In genomic region chr3:385151-385550, GRCh38 we compare ENCODE assay signal across 24 cellular contexts.
A peak's percentile ranks its signal among the peaks of the same experiment; 100 is the strongest.
DNase-seq lines count a peak whose midpoint lies in the region.
"Had no signal": no experiment of that assay in that cellular context is flagged by ENCODE, and none has a peak within 500 bp of the region (broad histone marks: within the 10 kb centered on the region; RNA-seq: fewer than 3 reads in every experiment).

No MANE protein-coding gene starts in this region.

- H3K9me3 ChIP-seq in mesenchymal stem cell (ENCODE audit: control insufficient read depth, low read length), result no peaks in the 10 kb centered on the region
- H3K9me3 ChIP-seq: heart left ventricle, psoas muscle, SJCRH30, spleen, stomach, upper lobe of left lung had no signal

- no peak overlapping the region for H3K4ac ChIP-seq in mesenchymal stem cell (ENCODE audit: low read depth in 1 of 2, low read length in 2 of 2)

- no peaks in the 10 kb centered on the region for H3K36me3 Mint-ChIP-seq in activated CD4-positive, alpha-beta memory T cell treated with anti-CD3 and anti-CD28 coated beads, Interleukin-2, amount 10 ng/mL, durations not matched to agents 7 days and 5 days (ENCODE audit: low read depth)

- H3K9ac ChIP-seq in mesenchymal stem cell (ENCODE audit: low read length), result no peak overlapping the region

- no peak overlapping the region for H2BK5ac ChIP-seq in mesenchymal stem cell (ENCODE audit: low read depth, low read length, poor library complexity, severe bottlenecking)

- H2AK5ac ChIP-seq in mesenchymal stem cell (ENCODE audit: low read length, severe bottlenecking), result no peak overlapping the region

- H3K9me3 Mint-ChIP-seq in activated CD4-positive, alpha-beta memory T cell treated with anti-CD3 and anti-CD28 coated beads, Interleukin-2, amount 10 ng/mL, durations not matched to agents 7 days and 5 days, result no peaks in the 10 kb centered on the region

- H2BK120ac ChIP-seq in mesenchymal stem cell (ENCODE audit: low read depth, low read length), result no peak overlapping the region

- no peaks in the 10 kb centered on the region for H3K27me3 Mint-ChIP-seq in activated CD4-positive, alpha-beta memory T cell treated with anti-CD3 and anti-CD28 coated beads, Interleukin-2, amount 10 ng/mL, durations not matched to agents 7 days and 5 days
- H3K27me3 Mint-ChIP-seq: central memory CD8-positive, alpha-beta T cell had no signal

- H3K23ac ChIP-seq in mesenchymal stem cell (ENCODE audit: low read length in 2 of 2), result no peak overlapping the region

- no peak overlapping the region for H3K27ac Mint-ChIP-seq in activated CD4-positive, alpha-beta memory T cell treated with anti-CD3 and anti-CD28 coated beads, Interleukin-2, amount 10 ng/mL, durations not matched to agents 7 days and 5 days

- H2AFZ ChIP-seq in ACC112 (ENCODE audit: low read length, unreplicated experiment) (no peak overlapping the region), mesenchymal stem cell (ENCODE audit: low read depth, low read length) (no peak overlapping the region)

- no peak overlapping the region for H3K14ac ChIP-seq in mesenchymal stem cell (ENCODE audit: low read length in 2 of 2)

- H3K4me2 ChIP-seq in mesenchymal stem cell (ENCODE audit: low read length, poor library complexity, severe bottlenecking), result no peak overlapping the region

- H3K79me1 ChIP-seq in mesenchymal stem cell (replicated peaks; ENCODE audit: low read length, poor library complexity, severe bottlenecking), result no peaks in the 10 kb centered on the region

- no peak overlapping the region for H4K91ac ChIP-seq in mesenchymal stem cell (ENCODE audit: low read length)

- no peaks in the 10 kb centered on the region for H3K27me3 ChIP-seq in ACC112 (ENCODE audit: insufficient read depth, low read length)
- peaks cover 0 to 8% of the 10 kb centered on the region in 2 experiments for H3K27me3 ChIP-seq in mesenchymal stem cell (ENCODE audit: control insufficient read depth in 1 of 2, insufficient read depth in 1 of 2, low read length in 2 of 2)
- H3K27me3 ChIP-seq: SJCRH30, spleen, stomach, upper lobe of left lung had no signal

- no peaks in the 10 kb centered on the region for H3K4me1 Mint-ChIP-seq in activated CD4-positive, alpha-beta memory T cell treated with anti-CD3 and anti-CD28 coated beads, Interleukin-2, amount 10 ng/mL, durations not matched to agents 7 days and 5 days
- H3K4me1 Mint-ChIP-seq: central memory CD8-positive, alpha-beta T cell had no signal

- no peak overlapping the region for H3K4me3 Mint-ChIP-seq in activated CD4-positive, alpha-beta memory T cell treated with anti-CD3 and anti-CD28 coated beads, Interleukin-2, amount 10 ng/mL, durations not matched to agents 7 days and 5 days
- H3K4me3 Mint-ChIP-seq: central memory CD8-positive, alpha-beta T cell had no signal

- H3K18ac ChIP-seq in mesenchymal stem cell (ENCODE audit: low read depth in 1 of 2, low read length in 2 of 2), result no peak overlapping the region

- DNase-seq in M059J (ENCODE audit: low read depth) (peak; percentile 1), epithelial cell of prostate (ENCODE audit: low read depth, low spot score) (peak; percentile 51), mesenchymal stem cell (peak; percentile 37), dedifferentiated amniotic fluid mesenchymal stem cell (ENCODE audit: extremely low spot score) (no peak), activated T-cell treated with anti-CD3 and anti-CD28 coated beads for 4 hours (no peak)
- DNase-seq in activated CD4-positive, alpha-beta memory T cell treated with anti-CD3 and anti-CD28 coated beads, Interleukin-2, amount 10 ng/mL, durations not matched to agents 7 days and 5 days, result no peak
- DNase-seq in stimulated activated naive CD4-positive, alpha-beta T cell (lab: John Stamatoyannopoulos, UW), result no peak
- DNase-seq: activated gamma-delta T cell; C1 segment of cervical spinal cord; erythroblast; heart left ventricle; KBM-7; NCI-H187 treated with DMSO at 0.1 percent for 48 hours; NCI-H82; OCI-M1; psoas muscle; spleen; stimulated activated CD4-positive, alpha-beta T cell treated with anti-CD3 and anti-CD28 coated beads, Interleukin-4, amount 100 ng/mL, for 4 hours; stomach; upper lobe of left lung had no signal

- H2BK12ac ChIP-seq in mesenchymal stem cell (ENCODE audit: low read length in 2 of 2), result no peak overlapping the region

- no peak overlapping the region for H4K8ac ChIP-seq in mesenchymal stem cell (ENCODE audit: low read length)

- H2BK15ac ChIP-seq in mesenchymal stem cell (ENCODE audit: low read depth, poor library complexity, severe bottlenecking), result no peak overlapping the region

- H3K4me1 ChIP-seq in ACC112 (ENCODE audit: control insufficient read depth, insufficient read depth, low read length, unreplicated experiment) (peaks cover 16% of the 10 kb centered on the region), mesenchymal stem cell (ENCODE audit: control insufficient read depth, insufficient read depth, low read depth, low read length) (no peaks in the 10 kb centered on the region)
- H3K4me1 ChIP-seq: heart left ventricle, psoas muscle, SJCRH30, spleen, stomach, upper lobe of left lung had no signal

- CTCF ChIA-PET in activated CD4-positive, alpha-beta memory T cell treated with anti-CD3 and anti-CD28 coated beads, Interleukin-2, amount 10 ng/mL, durations not matched to agents 7 days and 5 days (lab: Charles Lee), result no interaction called here

- H3K27ac ChIP-seq in ACC112 (ENCODE audit: low read depth, low read length) (peak overlapping the region; percentile 51), epithelial cell of prostate (peak overlapping the region; percentile 20), mesenchymal stem cell (ENCODE audit: low read length, poor library complexity, severe bottlenecking) (no peak overlapping the region)
- H3K27ac ChIP-seq: heart left ventricle, psoas muscle, SJCRH30, spleen, stomach, upper lobe of left lung, VCaP had no signal

- POLR2A ChIA-PET in activated CD4-positive, alpha-beta memory T cell treated with anti-CD3 and anti-CD28 coated beads, Interleukin-2, amount 10 ng/mL, durations not matched to agents 7 days and 5 days (lab: Charles Lee), result no interaction called here

- H3K4me3 ChIP-seq in ACC112 (ENCODE audit: low read depth, low read length), result no peak overlapping the region
- no peak overlapping the region for H3K4me3 ChIP-seq in mesenchymal stem cell (ENCODE audit: insufficient read depth in 1 of 2, low read depth in 1 of 2, low read length in 2 of 2)
- H3K4me3 ChIP-seq: heart left ventricle, psoas muscle, SJCRH30, spleen, stomach, upper lobe of left lung had no signal

- H3K36me3 ChIP-seq in ACC112 (ENCODE audit: insufficient read depth, low read length), result no peaks in the 10 kb centered on the region
- H3K36me3 ChIP-seq in mesenchymal stem cell (ENCODE audit: control insufficient read depth in 1 of 2, insufficient read depth in 2 of 2, low read depth in 1 of 2, low read length in 2 of 2), result no peaks in the 10 kb centered on the region
- H3K36me3 ChIP-seq: heart left ventricle, SJCRH30, spleen, stomach, upper lobe of left lung had no signal

- H3K79me2 ChIP-seq in ACC112 (ENCODE audit: control insufficient read depth, insufficient read depth, low read length, unreplicated experiment), result no peaks in the 10 kb centered on the region

Comparison
In these comparisons a context has a peak if more than half of its experiments do, and no peak if none do; other contexts are left out.
1. DNase-seq: peak in M059J (single experiment), epithelial cell of prostate (single experiment) and mesenchymal stem cell (single experiment); none in dedifferentiated amniotic fluid mesenchymal stem cell (single experiment), activated T-cell treated with anti-CD3 and anti-CD28 coated beads for 4 hours (single experiment), activated CD4-positive, alpha-beta memory T cell treated with anti-CD3 and anti-CD28 coated beads, Interleukin-2, amount 10 ng/mL, durations not matched to agents 7 days and 5 days (single experiment) and stimulated activated naive CD4-positive, alpha-beta T cell (0 of 6).